22 cellular contexts compared by ENCODE assay signal in genomic region chr13:46079770-46080169, GRCh38. TPM values are rescaled to one million over a fixed set of nuclear protein-coding genes. Genes with fewer than 3 reads are reported as not detected.
DNase-seq lines count a peak whose midpoint lies in the region; ATAC-seq, FAIRE-seq and TF ChIP-seq lines count a peak whose summit lies in the region.
"Had no signal": no experiment of that assay in that cellular context is flagged by ENCODE, and none has a peak within 500 bp of the region (broad histone marks: within the 10 kb centered on the region; RNA-seq: fewer than 3 reads in every experiment).

No MANE protein-coding gene starts in this region.

- no peak overlapping the region for H3K4me3 ChIP-seq in Jurkat, Clone E6-1 (ENCODE audit: low read length)
- H3K4me3 ChIP-seq in K562 = no peak overlapping the region
- no peak overlapping the region for H3K4me3 ChIP-seq in right cardiac atrium (ENCODE audit: low read length)

- no peaks in the 10 kb centered on the region for H3K9me3 ChIP-seq in K562 (replicated peaks; ENCODE audit: control insufficient read depth, insufficient read depth, low read depth, low read length)
- no peaks in the 10 kb centered on the region for H3K9me3 ChIP-seq in right cardiac atrium (ENCODE audit: control insufficient read depth, low read length)
- H3K9me3 ChIP-seq: Caco-2 had no signal

- no peak overlapping the region for H3K27ac ChIP-seq in K562 (ENCODE audit: extremely low read depth, low read depth, low read length)
- H3K27ac ChIP-seq in right cardiac atrium (ENCODE audit: low read length) = no peak overlapping the region
- H3K27ac ChIP-seq: KMS-11 had no signal

- H3K27me3 Mint-ChIP-seq in stimulated activated naive CD8-positive, alpha-beta T cell treated with anti-CD3 and anti-CD28 coated beads, Interleukin-15, amount 100 ng/mL, for 72 hours = no peaks in the 10 kb centered on the region

- H3K4me3 Mint-ChIP-seq in stimulated activated naive CD8-positive, alpha-beta T cell treated with anti-CD3 and anti-CD28 coated beads, Interleukin-15, amount 100 ng/mL, for 72 hours = no peak overlapping the region
- H3K4me3 Mint-ChIP-seq: CD14-positive monocyte had no signal

- no peaks in the 10 kb centered on the region for H3K79me2 ChIP-seq in K562 (ENCODE audit: control insufficient read depth, insufficient read depth, low read length)

- no peak for DNase-seq in stimulated activated naive CD8-positive, alpha-beta T cell treated with anti-CD3 and anti-CD28 coated beads, Interleukin-15, amount 100 ng/mL, for 72 hours
- DNase-seq in stimulated activated naive CD8-positive, alpha-beta T cell treated with anti-CD3 and anti-CD28 coated beads, Interleukin-15, Interleukin-2, amounts not matched to agents 100 U/mL and 50 U/mL, for 24 hours = no peak
- peak; percentile 71 for DNase-seq in Jurkat, Clone E6-1 (ENCODE audit: low read depth, low spot score)
- DNase-seq in K562 (ENCODE audit: extremely low read depth in 1 of 4, low spot score in 3 of 4) (no peak), NCI-H226 (no peak), right cardiac atrium (no peak), HEK293T (ENCODE audit: extremely low spot score) (no peak)
- DNase-seq: ACHN, Caco-2, GF-D8, NCI-H1436 treated with DMSO at 0.1 percent for 48 hours, NCI-H2029, NCI-H2171 treated with DMSO at 0.1 percent for 48 hours, NCI-H446 treated with DMSO at 0.1 percent for 48 hours, SW 1271 had no signal

- CTCF ChIA-PET in K562 (lab: Yijun Ruan, JAX; ENCODE audit: low intra/inter-chr PET ratio) = no interaction called here
- CTCF ChIA-PET in HEK293T (lab: Yijun Ruan, JAX) = interaction anchor here (0.6 kb wide), 1 partner anchor 32 kb away, joined by 3 read pairs; no protein-coding TSS in a partner anchor

- in situ Hi-C loops in K562 (cut with MboI) = no loop called here

- TF ChIP-seq EP300 in K562 (IDR thresholded peaks at IDR 0.05; ENCODE audit: low read length) = no peak

- POLR2A ChIA-PET in K562 (lab: Yijun Ruan, JAX) = no interaction called here
- POLR2A ChIA-PET in HEK293T (lab: Yijun Ruan, JAX) = no interaction called here

- H3K9ac ChIP-seq in K562 (ENCODE audit: insufficient read depth in 1 of 2, low read depth in 2 of 2, low read length in 2 of 2) = no peak overlapping the region
- H3K9ac ChIP-seq: KMS-11 had no signal

- H2AFZ ChIP-seq in K562 (ENCODE audit: low read depth, low read length) = no peak overlapping the region

- TF ChIP-seq CTCF in K562 (IDR thresholded peaks at IDR 0.05 in 2 of 3, conservative IDR thresholded peaks at IDR 0.05 in 1 of 3; ENCODE audit: insufficient read depth in 2 of 3, low read depth in 1 of 3, low read length in 3 of 3) = no peak

- no peak overlapping the region for H3K4me2 ChIP-seq in K562 (ENCODE audit: insufficient read depth, low read length)
- H3K4me2 ChIP-seq: KMS-11 had no signal

- H3K4me1 ChIP-seq in K562 (replicated peaks in 1 of 2; ENCODE audit: control insufficient read depth in 2 of 2, insufficient read depth in 2 of 2, low read length in 2 of 2) (no peaks in the 10 kb centered on the region), right cardiac atrium (ENCODE audit: control insufficient read depth, insufficient read depth, low read length) (no peaks in the 10 kb centered on the region)
- H3K4me1 ChIP-seq: Caco-2 had no signal

- ATAC-seq in stimulated activated naive CD8-positive, alpha-beta T cell treated with anti-CD3 and anti-CD28 coated beads, Interleukin-15, amount 100 ng/mL, for 72 hours = peak; percentile 39
- ATAC-seq in stimulated activated naive CD8-positive, alpha-beta T cell treated with anti-CD3 and anti-CD28 coated beads, Interleukin-15, Interleukin-2, amounts not matched to agents 100 U/mL and 50 U/mL, for 24 hours = no peak
- ATAC-seq in K562 (no peak), right cardiac atrium (no peak)
- ATAC-seq: Right ventricle myocardium inferior had no signal

- no peak for TF ChIP-seq RAD21 in K562 (CRISPR knock-in tag; conservative IDR thresholded peaks at IDR 0.05 in 1 of 2, IDR thresholded peaks at IDR 0.05 in 1 of 2)

- WGBS in K562 (ENCODE audit: insufficient coverage, low coverage, missing lambda C conversion rate) = 25% methylated on average over 2 of the region's 2 CpGs
- 65% methylated on average over 2 of the region's 2 CpGs for WGBS in right cardiac atrium

- H3K36me3 ChIP-seq in K562 (ENCODE audit: control insufficient read depth, insufficient read depth, low read length) = no peaks in the 10 kb centered on the region

- no peak for TF ChIP-seq POLR2A in K562 (conservative IDR thresholded peaks at IDR 0.05)

- peaks cover 16% of the 10 kb centered on the region for H3K4me1 Mint-ChIP-seq in stimulated activated naive CD8-positive, alpha-beta T cell treated with anti-CD3 and anti-CD28 coated beads, Interleukin-15, amount 100 ng/mL, for 72 hours

- H3K9me3 Mint-ChIP-seq in stimulated activated naive CD8-positive, alpha-beta T cell treated with anti-CD3 and anti-CD28 coated beads, Interleukin-15, amount 100 ng/mL, for 72 hours = peaks cover 2 to 6% of the 10 kb centered on the region in 2 donors

- intact Hi-C loops in K562 (cut with micrococcal nuclease) (no loop called here), right cardiac atrium (cut with DNase I) (no loop called here)

- H3K27ac Mint-ChIP-seq in stimulated activated naive CD8-positive, alpha-beta T cell treated with anti-CD3 and anti-CD28 coated beads, Interleukin-15, amount 100 ng/mL, for 72 hours = no peak overlapping the region
- H3K27ac Mint-ChIP-seq: CD14-positive monocyte had no signal

- no peaks in the 10 kb centered on the region for H3K9me1 ChIP-seq in K562 (ENCODE audit: control insufficient read depth, insufficient read depth, low read length)

- FAIRE-seq in K562 (lab: Jason Lieb, UNC) = no peak
- FAIRE-seq: H1, RCC 7860 had no signal

- no peaks in the 10 kb centered on the region for H4K20me1 ChIP-seq in K562 (replicated peaks; ENCODE audit: control insufficient read depth, insufficient read depth, low read length)

- no TSS peak for BruUV-seq in K562 (replicated peaks; lab: Mats Ljungman, UMichigan)

- H3K27me3 ChIP-seq in K562 (ENCODE audit: control insufficient read depth in 2 of 2, insufficient read depth in 2 of 2, low read length in 2 of 2) = no peaks in the 10 kb centered on the region
- no peaks in the 10 kb centered on the region for H3K27me3 ChIP-seq in right cardiac atrium (ENCODE audit: control insufficient read depth, insufficient read depth)

TF ChIP-seq in K562, 482 proteins besides CTCF, POLR2A, EP300 and RAD21 (continues in another document):
- TF ChIP-seq MAFK (IDR thresholded peaks at IDR 0.05; ENCODE audit: low read length) (peak; percentile 31; the same call in 1 of the 2 replicates), HLTF (IDR thresholded peaks at IDR 0.05) (no peak), ZNF316 (IDR thresholded peaks at IDR 0.05) (peak; percentile 63; the same call in 1 of the 2 replicates), MAFF (IDR thresholded peaks at IDR 0.05; ENCODE audit: low read length) (peak; percentile 43; the same call in 1 of the 2 replicates)

TF ChIP-seq in HEK293T, 16 proteins besides CTCF, POLR2A, EP300 and RAD21 (continues in another document):
- TF ChIP-seq L3MBTL2 (conservative IDR thresholded peaks at IDR 0.05) = no peak
- TF ChIP-seq ZNF384 (IDR thresholded peaks at IDR 0.05) = no peak
- no peak for TF ChIP-seq ELF4 (IDR thresholded peaks at IDR 0.05)
- TF ChIP-seq ARNT (IDR thresholded peaks at IDR 0.05) = no peak
- TF ChIP-seq CTBP1 (IDR thresholded peaks at IDR 0.05; ENCODE audit: borderline replicate concordance) = no peak
- no peak for TF ChIP-seq SUZ12 (IDR thresholded peaks at IDR 0.05)

RNA-seq across cellular contexts. Expression of gene CPB2, which starts 25.1 kb away (rescaled TPM):
- 0.69 TPM for polyA plus RNA-seq in Jurkat, Clone E6-1 (2012; ENCODE audit: insufficient read depth, insufficient read length)
- total RNA-seq in K562 (2011; cell fraction: chromatin; rRNA removed; ENCODE audit: low replicate concordance) = not detected in 2 replicates
- not detected in 2 replicates for total RNA-seq in K562 (2011; cell fraction: nucleolus; rRNA removed)
- total RNA-seq in K562 (2011; cell fraction: nucleoplasm; rRNA removed) = not detected in 2 replicates
- total RNA-seq in K562 (2014; rRNA removed) = not detected in 2 replicates
- not detected in 2 replicates for total RNA-seq in K562 (2014; rRNA removed; fragmentation: Illumina TruSeq; extraction: Trizol)
- not detected in 2 replicates for total RNA-seq in K562 (2015; rRNA removed; fragmentation: Illumina TruSeq; extraction: Trizol)
- total RNA-seq in K562 (2021) = 0.13 and 0.16 TPM in 2 replicates
- not detected in 2 replicates for polyA plus RNA-seq in K562 (2011; rRNA removed)
- polyA plus RNA-seq in K562 (2011; cell fraction: cytosol; rRNA removed) = not detected in 2 replicates
- polyA plus RNA-seq in K562 (2011; cell fraction: nucleus; rRNA removed) = not detected in 2 replicates
- 0.04 and 0.10 TPM in 2 replicates for polyA plus RNA-seq in K562 (2012)
- not detected in 2 replicates for polyA plus RNA-seq in K562 (2014; fragmentation: Illumina TruSeq; extraction: Trizol)
- polyA plus RNA-seq in K562 (2014; fragmentation: Nextera tagmentation; extraction: Ambion mirVana) = under 1 TPM; 0.03 to 0.07 TPM
- not detected in 2 replicates for polyA plus RNA-seq in K562 (2014; rRNA removed)
- not detected in 2 replicates for polyA minus RNA-seq in K562 (2011; rRNA and poly(A)+ RNA removed)
- polyA minus RNA-seq in K562 (2011; cell fraction: cytosol; rRNA and poly(A)+ RNA removed) = not detected in 2 replicates
- polyA minus RNA-seq in K562 (2011; cell fraction: nucleus; rRNA and poly(A)+ RNA removed) = not detected in 2 replicates
- total RNA-seq in right cardiac atrium = not detected
- polyA plus RNA-seq in right cardiac atrium = not detected
- total RNA-seq: H1, MCF 10A, OCI-LY7, Right ventricle myocardium inferior had no signal
- polyA plus RNA-seq: H1 had no signal

RNA-seq across cellular contexts. Expression of gene ZC3H13, which starts 27.2 kb away (rescaled TPM):
- 16.1 TPM for polyA plus RNA-seq in Jurkat, Clone E6-1 (2012; ENCODE audit: insufficient read depth, insufficient read length)
- total RNA-seq in K562 (2011; cell fraction: chromatin; rRNA removed; ENCODE audit: low replicate concordance) = 6.8 and 24.7 TPM in 2 replicates
- 4.3 and 5.1 TPM in 2 replicates for total RNA-seq in K562 (2011; cell fraction: nucleolus; rRNA removed)
- 7.4 and 15.3 TPM in 2 replicates for total RNA-seq in K562 (2011; cell fraction: nucleoplasm; rRNA removed)
- total RNA-seq in K562 (2014; rRNA removed) (10.4 and 12.3 TPM in 2 replicates), K562 (2014; rRNA removed; fragmentation: Illumina TruSeq; extraction: Trizol) (12.1 and 16.4 TPM in 2 replicates), K562 (2015; rRNA removed; fragmentation: Illumina TruSeq; extraction: Trizol) (14.6 and 16.2 TPM in 2 replicates), K562 (2021) (19.0 and 25.1 TPM in 2 replicates), right cardiac atrium (10 to 100 TPM; 33.8 to 42.0 (median 35.1) TPM)
- polyA plus RNA-seq in K562 (2011; rRNA removed) (3.4 and 4.9 TPM in 2 replicates), K562 (2014; fragmentation: Illumina TruSeq; extraction: Trizol) (22.8 and 27.6 TPM in 2 replicates), K562 (2014; fragmentation: Nextera tagmentation; extraction: Ambion mirVana) (1 to 10 TPM; 8.3 to 9.1 TPM), K562 (2014; rRNA removed) (9.2 and 16.2 TPM in 2 replicates), right cardiac atrium (14.2 TPM)
- polyA plus RNA-seq in K562 (2011; cell fraction: cytosol; rRNA removed) = 1.9 and 2.6 TPM in 2 replicates
- polyA plus RNA-seq in K562 (2011; cell fraction: nucleus; rRNA removed) = 10.3 and 18.4 TPM in 2 replicates
- 12.7 and 18.4 TPM in 2 replicates for polyA plus RNA-seq in K562 (2012)
- polyA minus RNA-seq in K562 (2011; rRNA and poly(A)+ RNA removed) = 15.4 TPM in 2 replicates
- 4.5 and 4.8 TPM in 2 replicates for polyA minus RNA-seq in K562 (2011; cell fraction: cytosol; rRNA and poly(A)+ RNA removed)
- polyA minus RNA-seq in K562 (2011; cell fraction: nucleus; rRNA and poly(A)+ RNA removed) = 9.7 and 18.9 TPM in 2 replicates
